4 cellular contexts compared by ENCODE assay signal in genomic region chr18:34892379-34892778, GRCh38.
"Had no signal": no experiment of that assay in that cellular context is flagged by ENCODE, and none has a peak within 500 bp of the region (broad histone marks: within the 10 kb centered on the region; RNA-seq: fewer than 3 reads in every experiment).

No MANE protein-coding gene starts in this region.

- H3K4me3 ChIP-seq: GM23248 had no signal

- DNase-seq: GM23248, H9, HCEC 1CT, IMR-90 had no signal

- H3K27ac ChIP-seq: GM23248 had no signal
